ENCODE assay signal across 38 cellular contexts in genomic region chr2:150578481-150578880, GRCh38.
"Had no signal": no experiment of that assay in that cellular context is flagged by ENCODE, and none has a peak within 500 bp of the region (broad histone marks: within the 10 kb centered on the region; RNA-seq: fewer than 3 reads in every experiment).

No MANE protein-coding gene starts in this region.

- H3K36me3 ChIP-seq: brain microvascular endothelial cell, breast epithelium, WERI-Rb-1 had no signal

- H3K27ac Mint-ChIP-seq: activated CD4-positive, alpha-beta memory T cell treated with anti-CD3 and anti-CD28 coated beads, Interleukin-2, amount 10 ng/mL, durations not matched to agents 7 days and 5 days; activated CD4-positive, alpha-beta T cell treated with anti-CD3 and anti-CD28 coated beads for 36 hours; activated CD4-positive, alpha-beta T cell treated with anti-CD3 and anti-CD28 coated beads, Interleukin-2, amount 10 ng/mL, durations not matched to agents 7 days and 5 days; activated CD8-positive, alpha-beta memory T cell treated with anti-CD3 and anti-CD28 coated beads, Interleukin-2, amount 10 ng/mL, durations not matched to agents 7 days and 5 days; activated CD8-positive, alpha-beta T cell treated with anti-CD3 and anti-CD28 coated beads, Interleukin-2, amount 10 ng/mL, durations not matched to agents 7 days and 5 days; activated naive CD4-positive, alpha-beta T cell treated with anti-CD3 and anti-CD28 coated beads, Interleukin-2, amount 10 ng/mL, durations not matched to agents 7 days and 5 days; activated naive CD4-positive, alpha-beta T cell treated with anti-CD3 and anti-CD28 coated beads, Interleukin-2, amount 50 U/mL, for 24 hours; activated naive CD8-positive, alpha-beta T cell; activated naive CD8-positive, alpha-beta T cell treated with anti-CD3 and anti-CD28 coated beads, Interleukin-2, amount 10 ng/mL, durations not matched to agents 7 days and 5 days; activated naive CD8-positive, alpha-beta T cell treated with anti-CD3 and anti-CD28 coated beads, Interleukin-2, amount 50 U/mL, for 24 hours; activated T-cell treated with anti-CD3 and anti-CD28 coated beads, Interleukin-2, amount 50 U/mL, for 24 hours; activated T-helper 2 cell treated with anti-CD3 and anti-CD28 coated beads, Interferon-gamma antibody, Interleukin-2, Interleukin-4, amounts not matched to agents 10 μg/mL and 5 μg/mL and 100 μg/mL, durations not matched to agents 14 hours and 24 hours and 36 hours; T-helper 1 cell treated with Interleukin-12 subunit alpha and Interleukin-12 subunit beta and Interleukin-4 antibody, amounts not matched to agents 30 μg/mL and 1 μg/mL, for 36 hours; T-helper 2 cell treated with Interferon-gamma antibody and Interleukin-4, amounts not matched to agents 5 μg/mL and 100 μg/mL, for 36 hours; WTC11 had no signal

- H3K9me3 Mint-ChIP-seq: activated naive CD4-positive, alpha-beta T cell treated with anti-CD3 and anti-CD28 coated beads, Interleukin-2, amount 50 U/mL, for 24 hours had no signal

- DNase-seq: activated CD4-positive, alpha-beta memory T cell treated with anti-CD3 and anti-CD28 coated beads, Interleukin-2, amount 10 ng/mL, durations not matched to agents 7 days and 5 days; activated CD4-positive, alpha-beta T cell treated with anti-CD3 and anti-CD28 coated beads for 1 hour; activated CD4-positive, alpha-beta T cell treated with anti-CD3 and anti-CD28 coated beads for 36 hours; activated CD4-positive, alpha-beta T cell treated with anti-CD3 and anti-CD28 coated beads for 48 hours; activated CD4-positive, alpha-beta T cell treated with anti-CD3 and anti-CD28 coated beads, Interleukin-2, amount 10 ng/mL, durations not matched to agents 7 days and 5 days; activated CD4-positive, alpha-beta T cell treated with anti-CD3 and anti-CD28 coated beads, Interleukin-2, amount 50 U/mL, for 48 hours; activated CD4-positive, CD25-positive, alpha-beta regulatory T cell; activated CD8-positive, alpha-beta memory T cell treated with anti-CD3 and anti-CD28 coated beads for 24 hours; activated CD8-positive, alpha-beta memory T cell treated with anti-CD3 and anti-CD28 coated beads, Interleukin-2, amount 10 ng/mL, durations not matched to agents 7 days and 5 days; activated CD8-positive, alpha-beta memory T cell treated with anti-CD3 and anti-CD28 coated beads, Interleukin-2, amount 50 U/mL, for 48 hours; activated CD8-positive, alpha-beta T cell treated with anti-CD3 and anti-CD28 coated beads, Interleukin-2, amount 10 ng/mL, durations not matched to agents 7 days and 5 days; activated effector memory CD4-positive, alpha-beta T cell treated with Interleukin-2 at 50 U/mL for 16 hours; activated gamma-delta T cell; activated naive CD4-positive, alpha-beta T cell treated with anti-CD3 and anti-CD28 coated beads, Interleukin-2, amount 10 ng/mL, durations not matched to agents 7 days and 5 days; activated naive CD4-positive, alpha-beta T cell treated with Interleukin-2 at 50 U/mL for 16 hours; activated naive CD8-positive, alpha-beta T cell treated with anti-CD3 and anti-CD28 coated beads, Interleukin-2, amount 10 ng/mL, durations not matched to agents 7 days and 5 days; activated naive CD8-positive, alpha-beta T cell treated with anti-CD3 and anti-CD28 coated beads, Interleukin-2, amount 50 U/mL, for 24 hours; activated T-cell treated with anti-CD3 and anti-CD28 coated beads, Interleukin-2, amount 50 U/mL, for 24 hours; activated T-cell treated with anti-CD3 and anti-CD28 coated beads, Interleukin-2, amount 50 U/mL, for 48 hours; amygdala; anterior cingulate cortex; body of pancreas; brain microvascular endothelial cell; central memory CD4-positive, alpha-beta T cell; T-helper 1 cell; T-helper 2 cell; T-helper 9 cell; WERI-Rb-1 had no signal

- H3K4me3 Mint-ChIP-seq: activated CD4-positive, alpha-beta memory T cell treated with anti-CD3 and anti-CD28 coated beads, Interleukin-2, amount 10 ng/mL, durations not matched to agents 7 days and 5 days; activated CD4-positive, alpha-beta T cell treated with anti-CD3 and anti-CD28 coated beads for 36 hours; activated CD4-positive, alpha-beta T cell treated with anti-CD3 and anti-CD28 coated beads, Interleukin-2, amount 10 ng/mL, durations not matched to agents 7 days and 5 days; activated CD8-positive, alpha-beta memory T cell treated with anti-CD3 and anti-CD28 coated beads, Interleukin-2, amount 10 ng/mL, durations not matched to agents 7 days and 5 days; activated CD8-positive, alpha-beta T cell treated with anti-CD3 and anti-CD28 coated beads, Interleukin-2, amount 10 ng/mL, durations not matched to agents 7 days and 5 days; activated naive CD4-positive, alpha-beta T cell treated with anti-CD3 and anti-CD28 coated beads, Interleukin-2, amount 10 ng/mL, durations not matched to agents 7 days and 5 days; activated naive CD4-positive, alpha-beta T cell treated with anti-CD3 and anti-CD28 coated beads, Interleukin-2, amount 50 U/mL, for 24 hours; activated naive CD8-positive, alpha-beta T cell; activated naive CD8-positive, alpha-beta T cell treated with anti-CD3 and anti-CD28 coated beads, Interleukin-2, amount 10 ng/mL, durations not matched to agents 7 days and 5 days; activated naive CD8-positive, alpha-beta T cell treated with anti-CD3 and anti-CD28 coated beads, Interleukin-2, amount 50 U/mL, for 24 hours; activated T-cell treated with anti-CD3 and anti-CD28 coated beads, Interleukin-2, amount 50 U/mL, for 24 hours; T-helper 1 cell treated with Interleukin-12 subunit alpha and Interleukin-12 subunit beta and Interleukin-4 antibody, amounts not matched to agents 30 μg/mL and 1 μg/mL, for 36 hours; T-helper 2 cell treated with Interferon-gamma antibody and Interleukin-4, amounts not matched to agents 5 μg/mL and 100 μg/mL, for 36 hours; WTC11 had no signal

- H3K4me3 ChIP-seq: body of pancreas, breast epithelium had no signal

- H3K9me3 ChIP-seq: body of pancreas had no signal

- ATAC-seq: activated CD4-positive, alpha-beta T cell treated with anti-CD3 and anti-CD28 coated beads for 36 hours; activated CD4-positive, CD25-positive, alpha-beta regulatory T cell treated with anti-CD3 and anti-CD28 coated beads, Interleukin-2, amount 50 U/mL, for 24 hours; activated CD8-positive, alpha-beta memory T cell treated with anti-CD3 and anti-CD28 coated beads, Interleukin-2, amount 10 ng/mL, durations not matched to agents 7 days and 5 days; activated CD8-positive, alpha-beta T cell treated with anti-CD3 and anti-CD28 coated beads, Interleukin-2, amount 10 ng/mL, durations not matched to agents 7 days and 5 days; activated naive CD8-positive, alpha-beta T cell treated with anti-CD3 and anti-CD28 coated beads, Interleukin-2, amount 50 U/mL, for 24 hours; body of pancreas; WTC11 had no signal

- H3K4me1 Mint-ChIP-seq: activated CD4-positive, alpha-beta memory T cell treated with anti-CD3 and anti-CD28 coated beads, Interleukin-2, amount 10 ng/mL, durations not matched to agents 7 days and 5 days; activated CD4-positive, alpha-beta T cell treated with anti-CD3 and anti-CD28 coated beads for 36 hours; activated CD4-positive, alpha-beta T cell treated with anti-CD3 and anti-CD28 coated beads, Interleukin-2, amount 10 ng/mL, durations not matched to agents 7 days and 5 days; activated CD8-positive, alpha-beta memory T cell treated with anti-CD3 and anti-CD28 coated beads, Interleukin-2, amount 10 ng/mL, durations not matched to agents 7 days and 5 days; activated naive CD4-positive, alpha-beta T cell treated with anti-CD3 and anti-CD28 coated beads, Interleukin-2, amount 10 ng/mL, durations not matched to agents 7 days and 5 days; activated naive CD4-positive, alpha-beta T cell treated with anti-CD3 and anti-CD28 coated beads, Interleukin-2, amount 50 U/mL, for 24 hours; activated naive CD8-positive, alpha-beta T cell treated with anti-CD3 and anti-CD28 coated beads, Interleukin-2, amount 10 ng/mL, durations not matched to agents 7 days and 5 days; activated naive CD8-positive, alpha-beta T cell treated with anti-CD3 and anti-CD28 coated beads, Interleukin-2, amount 50 U/mL, for 24 hours; WTC11 had no signal

- H3K27ac ChIP-seq: body of pancreas, brain microvascular endothelial cell, breast epithelium, WERI-Rb-1 had no signal

- H3K4me1 ChIP-seq: body of pancreas, breast epithelium had no signal

- FAIRE-seq: astrocyte, TTC549 had no signal

- H3K36me3 Mint-ChIP-seq: activated CD8-positive, alpha-beta memory T cell treated with anti-CD3 and anti-CD28 coated beads, Interleukin-2, amount 10 ng/mL, durations not matched to agents 7 days and 5 days; activated naive CD4-positive, alpha-beta T cell treated with anti-CD3 and anti-CD28 coated beads, Interleukin-2, amount 10 ng/mL, durations not matched to agents 7 days and 5 days; activated naive CD4-positive, alpha-beta T cell treated with anti-CD3 and anti-CD28 coated beads, Interleukin-2, amount 50 U/mL, for 24 hours; activated naive CD8-positive, alpha-beta T cell; activated naive CD8-positive, alpha-beta T cell treated with anti-CD3 and anti-CD28 coated beads, Interleukin-2, amount 10 ng/mL, durations not matched to agents 7 days and 5 days had no signal

- H3K27me3 ChIP-seq: body of pancreas, brain microvascular endothelial cell, breast epithelium had no signal

- H3K27me3 Mint-ChIP-seq: activated CD4-positive, alpha-beta memory T cell treated with anti-CD3 and anti-CD28 coated beads, Interleukin-2, amount 10 ng/mL, durations not matched to agents 7 days and 5 days; activated CD4-positive, alpha-beta T cell treated with anti-CD3 and anti-CD28 coated beads for 36 hours; activated CD4-positive, alpha-beta T cell treated with anti-CD3 and anti-CD28 coated beads, Interleukin-2, amount 10 ng/mL, durations not matched to agents 7 days and 5 days; activated CD8-positive, alpha-beta memory T cell treated with anti-CD3 and anti-CD28 coated beads, Interleukin-2, amount 10 ng/mL, durations not matched to agents 7 days and 5 days; activated naive CD4-positive, alpha-beta T cell treated with anti-CD3 and anti-CD28 coated beads, Interleukin-2, amount 10 ng/mL, durations not matched to agents 7 days and 5 days; activated naive CD4-positive, alpha-beta T cell treated with anti-CD3 and anti-CD28 coated beads, Interleukin-2, amount 50 U/mL, for 24 hours; activated naive CD8-positive, alpha-beta T cell; activated naive CD8-positive, alpha-beta T cell treated with anti-CD3 and anti-CD28 coated beads, Interleukin-2, amount 10 ng/mL, durations not matched to agents 7 days and 5 days; activated naive CD8-positive, alpha-beta T cell treated with anti-CD3 and anti-CD28 coated beads, Interleukin-2, amount 50 U/mL, for 24 hours; activated T-cell treated with anti-CD3 and anti-CD28 coated beads, Interleukin-2, amount 50 U/mL, for 24 hours had no signal
